ENCODE assay signal across 12 cellular contexts in genomic region chr2:27584597-27584996, GRCh38. TPM values are rescaled to one million over a fixed set of nuclear protein-coding genes. Genes with fewer than 3 reads are reported as not detected.
DNase-seq lines count a peak whose midpoint lies in the region; ATAC-seq and TF ChIP-seq lines count a peak whose summit lies in the region.
"Had no signal": no experiment of that assay in that cellular context is flagged by ENCODE, and none has a peak within 500 bp of the region (broad histone marks: within the 10 kb centered on the region; RNA-seq: fewer than 3 reads in every experiment).

No MANE protein-coding gene starts in this region.

- H3K36me3 ChIP-seq in left ventricle myocardium inferior (no peaks in the 10 kb centered on the region), heart left ventricle (no peaks in the 10 kb centered on the region)
- H3K36me3 ChIP-seq: prostate gland had no signal

- H3K9me3 ChIP-seq in left ventricle myocardium inferior (replicated peaks), result peaks cover 24% of the 10 kb centered on the region
- peaks cover 0 to 20% (median 5%) of the 10 kb centered on the region in 12 donors for H3K9me3 ChIP-seq in heart left ventricle
- H3K9me3 ChIP-seq: prostate gland had no signal

- peaks cover 56 to 62% (median 61%) of the 10 kb centered on the region in 3 donors for H3K4me1 Mint-ChIP-seq in T-cell
- peaks cover 16% of the 10 kb centered on the region for H3K4me1 Mint-ChIP-seq in type B pancreatic cell (ENCODE audit: unreplicated experiment)

- no peaks in the 10 kb centered on the region for H3K27me3 Mint-ChIP-seq in T-cell
- H3K27me3 Mint-ChIP-seq in type B pancreatic cell, result peaks cover 2% of the 10 kb centered on the region

- CTCF ChIA-PET in T-cell (lab: Charles Lee), result no interaction called here

- peak overlapping the region; percentile 3 for H3K4me3 ChIP-seq in left ventricle myocardium inferior
- peak overlapping the region in 1 of 12 donors; percentile 77 for H3K4me3 ChIP-seq in heart left ventricle
- peak overlapping the region; percentile 10 for H3K4me3 ChIP-seq in fibroblast of villous mesenchyme (ENCODE audit: low read depth, low read length)

- ATAC-seq in heart left ventricle (no peak), T-cell (replicated peaks in 1 of 4) (no peak), HG02973 (IDR thresholded peaks at IDR 0.05; ENCODE audit: unreplicated experiment) (no peak)

- H3K9me3 Mint-ChIP-seq in T-cell, result peaks cover 3 to 11% (median 5%) of the 10 kb centered on the region in 3 donors
- H3K9me3 Mint-ChIP-seq in type B pancreatic cell, result peaks cover 7% of the 10 kb centered on the region

- H3K27ac ChIP-seq in left ventricle myocardium inferior (replicated peaks) (no peak overlapping the region), heart left ventricle (no peak overlapping the region)
- H3K27ac ChIP-seq: dorsolateral prefrontal cortex, prostate gland, RWPE1 had no signal

- no peak for DNase-seq in left ventricle myocardium inferior
- no peak for DNase-seq in heart left ventricle
- no peak for DNase-seq in T-cell
- no peak for DNase-seq in fibroblast of villous mesenchyme (ENCODE audit: low read depth)
- no peak for DNase-seq in type B pancreatic cell (ENCODE audit: extremely low spot score, unreplicated experiment)
- DNase-seq in stimulated activated CD4-positive, alpha-beta T cell treated with anti-CD3 and anti-CD28 coated beads, Interleukin-15, amount 100 ng/mL, for 24 hours, result no peak
- DNase-seq in SIG-M5 treated with dmso at 0.1 percent for 504 hours (lab: John Stamatoyannopoulos, UW; ENCODE audit: unreplicated experiment), result no peak
- DNase-seq: dorsolateral prefrontal cortex, NCI-H187 had no signal

- H3K36me3 Mint-ChIP-seq in T-cell, result peaks cover 26% of the 10 kb centered on the region
- H3K36me3 Mint-ChIP-seq in type B pancreatic cell, result peaks cover 40% of the 10 kb centered on the region

- POLR2A ChIA-PET in T-cell (lab: Charles Lee), result no interaction called here

- H3K27me3 ChIP-seq in left ventricle myocardium inferior (ENCODE audit: low read depth) (no peaks in the 10 kb centered on the region), heart left ventricle (no peaks in the 10 kb centered on the region)
- H3K27me3 ChIP-seq: dorsolateral prefrontal cortex had no signal

- intact Hi-C loops in left ventricle myocardium inferior (cut with micrococcal nuclease) (no loop called here), heart left ventricle (cut with DNase I) (loop anchor here in 4 of 10 donors (5.0 to 10.0 kb wide), 4 partner anchors 87 to 152 kb away; partner anchors contain the start of genes FNDC4 (in 2 of the 4) and GCKR (in 2 of the 4))

- H3K4me1 ChIP-seq in left ventricle myocardium inferior (peaks cover 30% of the 10 kb centered on the region), heart left ventricle (peaks cover 3 to 31% (median 16%) of the 10 kb centered on the region in 12 donors)

- H3K27ac Mint-ChIP-seq in T-cell (peak overlapping the region; percentile 6 to 53), type B pancreatic cell (peak overlapping the region; percentile 12)

- H3K4me3 Mint-ChIP-seq in T-cell (peak overlapping the region; percentile 89 to 94 (median 91)), type B pancreatic cell (peak overlapping the region; percentile 99)

- TF ChIP-seq CTCF in left ventricle myocardium inferior (IDR thresholded peaks at IDR 0.05; ENCODE audit: borderline replicate concordance) (no peak), heart left ventricle (IDR thresholded peaks at IDR 0.05) (no peak), fibroblast of villous mesenchyme (IDR thresholded peaks at IDR 0.05; ENCODE audit: insufficient read depth, low read depth, low read length) (no peak), type B pancreatic cell (conservative IDR thresholded peaks at IDR 0.05) (no peak)

- TF ChIP-seq POLR2A in heart left ventricle (IDR thresholded peaks at IDR 0.05), result no peak

- WGBS in heart left ventricle, 4 donors, result 69 to 84% (median 75%) methylated on average over 3 of the region's 3 CpGs

RNA-seq across cellular contexts. Expression of gene ZNF512, which starts 1.8 kb away (rescaled TPM):
- total RNA-seq in left ventricle myocardium inferior (16.1 TPM), heart left ventricle (10 to 100 TPM; 13.2 to 31.8 (median 20.1) TPM), T-cell (10 to 100 TPM; 38.9 to 52.1 (median 49.7) TPM), fibroblast of villous mesenchyme (23.2 and 33.2 TPM in 2 replicates), type B pancreatic cell (ENCODE audit: low replicate concordance) (35.2 and 64.7 TPM in 2 replicates)
- 10 to 100 TPM in 1 of 2 donors, 1 to 10 TPM in 1; 8.4 to 15.8 TPM for polyA plus RNA-seq in heart left ventricle

RNA-seq across cellular contexts. Expression of gene CCDC121, which starts 44.2 kb away (rescaled TPM):
- total RNA-seq in left ventricle myocardium inferior (6.8 TPM), heart left ventricle (1 to 10 TPM; 3.9 to 7.7 (median 5.8) TPM), T-cell (1 to 10 TPM in 3 of 5 donors, under 1 TPM in 2; 0.49 to 1.4 (median 1.2) TPM), fibroblast of villous mesenchyme (1.3 and 1.9 TPM in 2 replicates), type B pancreatic cell (ENCODE audit: low replicate concordance) (5.5 and 5.6 TPM in 2 replicates)
- 1 to 10 TPM; 2.5 to 3.5 TPM for polyA plus RNA-seq in heart left ventricle

RNA-seq across cellular contexts. Expression of gene GPN1, which starts 44.3 kb away (rescaled TPM):
- total RNA-seq in left ventricle myocardium inferior (16.6 TPM), heart left ventricle (10 to 100 TPM; 14.4 to 22.3 (median 19.4) TPM), T-cell (10 to 100 TPM; 27.0 to 32.1 (median 28.9) TPM), fibroblast of villous mesenchyme (34.5 and 35.0 TPM in 2 replicates), type B pancreatic cell (ENCODE audit: low replicate concordance) (32.5 and 39.0 TPM in 2 replicates)
- polyA plus RNA-seq in heart left ventricle, result 10 to 100 TPM; 10.1 to 35.9 TPM
